Comparison of ENCODE assay signal across 20 cellular contexts in genomic region chrX:131441033-131441432, GRCh38.
"Had no signal": no experiment of that assay in that cellular context is flagged by ENCODE, and none has a peak within 500 bp of the region (broad histone marks: within the 10 kb centered on the region; RNA-seq: fewer than 3 reads in every experiment).

No MANE protein-coding gene starts in this region.

- H3K36me3 ChIP-seq: left ventricle myocardium inferior, upper lobe of left lung had no signal

- H3K4me1 ChIP-seq: body of pancreas, left ventricle myocardium inferior, psoas muscle, testis, upper lobe of left lung had no signal

- H3K4me3 ChIP-seq: body of pancreas, dorsolateral prefrontal cortex, left ventricle myocardium inferior, psoas muscle, testis, upper lobe of left lung had no signal

- H3K27ac ChIP-seq: body of pancreas, dorsolateral prefrontal cortex, epithelial cell of prostate, left ventricle myocardium inferior, psoas muscle, testis, upper lobe of left lung had no signal

- DNase-seq: activated CD4-positive, alpha-beta T cell treated with anti-CD3 and anti-CD28 coated beads, Interleukin-2, amount 10 ng/mL, durations not matched to agents 7 days and 5 days; activated CD8-positive, alpha-beta T cell treated with anti-CD3 and anti-CD28 coated beads, Interleukin-2, amount 10 ng/mL, durations not matched to agents 7 days and 5 days; activated naive CD4-positive, alpha-beta T cell treated with Interleukin-2 at 50 U/mL for 16 hours; activated T-cell treated with anti-CD3 and anti-CD28 coated beads, Interleukin-2, amount 50 U/mL, for 24 hours; central memory CD4-positive, alpha-beta T cell; dorsolateral prefrontal cortex; left ventricle myocardium inferior; naive thymus-derived CD4-positive, alpha-beta T cell; psoas muscle; right cardiac atrium; small intestine; stimulated activated CD4-positive, alpha-beta T cell treated with anti-CD3 and anti-CD28 coated beads, Interleukin-15, amount 100 ng/mL, for 24 hours; stimulated activated CD4-positive, alpha-beta T cell treated with anti-CD3 and anti-CD28 coated beads, Interleukin-4, amount 100 ng/mL, for 1 hour; stimulated activated naive CD8-positive, alpha-beta T cell treated with anti-CD3 and anti-CD28 coated beads, Interleukin-15, amount 100 ng/mL, for 72 hours; T-helper 1 cell; T-helper 9 cell; testis; upper lobe of left lung had no signal

- H3K9me3 ChIP-seq: body of pancreas, left ventricle myocardium inferior, psoas muscle, testis, upper lobe of left lung had no signal

- ATAC-seq: activated CD8-positive, alpha-beta T cell treated with anti-CD3 and anti-CD28 coated beads, Interleukin-2, amount 10 ng/mL, durations not matched to agents 7 days and 5 days; body of pancreas; naive thymus-derived CD4-positive, alpha-beta T cell; psoas muscle; right cardiac atrium; stimulated activated naive CD8-positive, alpha-beta T cell treated with anti-CD3 and anti-CD28 coated beads, Interleukin-15, amount 100 ng/mL, for 72 hours had no signal

- H3K27me3 ChIP-seq: body of pancreas, testis, upper lobe of left lung had no signal
